In the genomic region with DNA sequence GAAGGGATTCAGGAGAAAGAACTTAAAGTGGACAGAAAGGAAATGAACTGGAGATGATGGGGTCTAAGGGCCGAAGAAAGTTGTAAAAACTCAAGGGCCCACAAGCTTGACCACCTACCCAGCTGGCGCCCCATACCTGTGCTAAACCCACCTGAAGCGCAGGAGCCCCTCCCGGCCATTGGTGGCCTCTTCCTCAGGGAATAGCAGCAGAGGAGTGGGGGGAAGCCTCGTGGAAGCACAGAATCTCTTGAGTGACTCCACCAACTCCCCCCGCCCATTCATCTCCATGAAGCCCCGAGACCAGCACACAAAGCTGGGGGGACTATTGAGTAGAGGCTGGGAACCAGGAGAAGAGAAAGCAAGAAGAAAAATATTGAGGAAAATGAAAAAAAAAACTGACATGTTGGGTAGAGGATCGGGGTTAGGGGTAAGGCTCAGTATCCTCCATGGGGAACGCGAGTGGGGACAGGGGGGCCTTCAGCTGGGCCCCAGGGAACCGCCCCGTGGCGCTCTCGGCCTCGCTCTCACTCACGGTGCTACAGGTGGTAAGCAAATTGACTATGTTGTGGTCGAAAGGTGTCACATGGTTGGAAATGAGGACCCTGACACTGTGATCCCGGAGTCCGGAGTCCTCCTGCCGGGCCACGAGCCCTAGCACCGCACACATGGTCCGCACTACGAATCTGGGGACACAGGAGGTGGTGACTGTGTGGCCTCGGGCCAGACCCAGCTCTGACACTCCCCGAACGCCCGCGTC, we compare ENCODE assay signal across 9 cellular contexts. TPM values are rescaled to one million over a fixed set of nuclear protein-coding genes. Genes with fewer than 3 reads are reported as not detected.
DNase-seq lines count a peak whose midpoint lies in the region; ATAC-seq and TF ChIP-seq lines count a peak whose summit lies in the region.
"Had no signal": no experiment of that assay in that cellular context is flagged by ENCODE, and none has a peak within 500 bp of the region (broad histone marks: within the 10 kb centered on the region; RNA-seq: fewer than 3 reads in every experiment).

No MANE protein-coding gene starts in this region.

- peak; percentile 8 for ATAC-seq in GM21529 (IDR thresholded peaks at IDR 0.05; ENCODE audit: unreplicated experiment)

- H3K27ac Mint-ChIP-seq in CD8-positive, alpha-beta memory T cell = peak overlapping the region; percentile 51 to 98 (median 95)

- peaks cover 28% of the 10 kb centered on the region for H3K4me1 ChIP-seq in CD8-positive, alpha-beta memory T cell (ENCODE audit: insufficient read depth, low read length)
- H3K4me1 ChIP-seq in Karpas-422 (ENCODE audit: low read length) = peaks cover 38% of the 10 kb centered on the region
- peaks cover 31% of the 10 kb centered on the region for H3K4me1 ChIP-seq in mucosa of stomach (ENCODE audit: control insufficient read depth, insufficient read depth, low read length)

- peaks cover 20% of the 10 kb centered on the region for H3K36me3 ChIP-seq in CD8-positive, alpha-beta memory T cell (ENCODE audit: insufficient read depth, low read length)
- H3K36me3 ChIP-seq in Karpas-422 (ENCODE audit: insufficient read depth, low read length) (peaks cover 31% of the 10 kb centered on the region), mucosa of stomach (ENCODE audit: control insufficient read depth, insufficient read depth, low read length) (peaks cover 16% of the 10 kb centered on the region)

- peak overlapping the region; percentile 86 for H3K27ac ChIP-seq in CD8-positive, alpha-beta memory T cell (ENCODE audit: low read depth, low read length)
- H3K27ac ChIP-seq in Karpas-422 (ENCODE audit: low read length) = peak overlapping the region; percentile 63

- H3K9ac ChIP-seq in Karpas-422 (ENCODE audit: low read length) = peak overlapping the region; percentile 84
- H3K9ac ChIP-seq in mucosa of stomach (ENCODE audit: low read length) = peak overlapping the region; percentile 94

- no peaks in the 10 kb centered on the region for H3K9me3 ChIP-seq in CD8-positive, alpha-beta memory T cell (ENCODE audit: low read length)
- H3K9me3 ChIP-seq in Karpas-422 (ENCODE audit: low read length) = no peaks in the 10 kb centered on the region
- H3K9me3 ChIP-seq in mucosa of stomach (ENCODE audit: control insufficient read depth, low read length) = no peaks in the 10 kb centered on the region

- DNase-seq in CD8-positive, alpha-beta memory T cell = no peak
- DNase-seq in Karpas-422 (peak; percentile 82), choroid plexus epithelial cell (ENCODE audit: low read depth) (no peak), COR-L47 (lab: John Stamatoyannopoulos, UW) (no peak), D341Med (ENCODE audit: low spot score) (no peak), C1 segment of cervical spinal cord (lab: John Stamatoyannopoulos, UW) (no peak)

- H3K27me3 ChIP-seq in CD8-positive, alpha-beta memory T cell (ENCODE audit: insufficient read depth, low read length, poor library complexity, severe bottlenecking) = no peaks in the 10 kb centered on the region
- H3K27me3 ChIP-seq in Karpas-422 (ENCODE audit: low read length) = no peaks in the 10 kb centered on the region
- H3K27me3 ChIP-seq in mucosa of stomach (ENCODE audit: control insufficient read depth, insufficient read depth, low read length) = no peaks in the 10 kb centered on the region

- H2AFZ ChIP-seq in Karpas-422 (ENCODE audit: low read length) = no peak overlapping the region

- H3K4me1 Mint-ChIP-seq in CD8-positive, alpha-beta memory T cell = peaks cover 32 to 44% (median 38%) of the 10 kb centered on the region in 3 donors

- H3K9me3 Mint-ChIP-seq in CD8-positive, alpha-beta memory T cell = no peaks in the 10 kb centered on the region

- H3K4me3 ChIP-seq in CD8-positive, alpha-beta memory T cell (ENCODE audit: low read length) = peak overlapping the region; percentile 94
- H3K4me3 ChIP-seq in Karpas-422 (ENCODE audit: low read length) (peak overlapping the region; percentile 91), choroid plexus epithelial cell (ENCODE audit: low read depth, low read length) (peak overlapping the region; percentile 97), mucosa of stomach (ENCODE audit: low read length) (peak overlapping the region; percentile 95)

- peaks cover 13% of the 10 kb centered on the region; the same call in 1 of the 2 replicates for H4K20me1 ChIP-seq in Karpas-422 (ENCODE audit: insufficient read depth, low read depth, low read length)

- peak overlapping the region; percentile 87 to 97 (median 95) for H3K4me3 Mint-ChIP-seq in CD8-positive, alpha-beta memory T cell

- H3K4me2 ChIP-seq in Karpas-422 (ENCODE audit: low read depth, low read length, poor library complexity, severe bottlenecking) = peak overlapping the region; percentile 92

- CTCF ChIA-PET in CD8-positive, alpha-beta memory T cell (lab: Charles Lee) = interaction anchor here (0.9 to 5.1 kb wide), 5 partner anchors 10 to 74 kb away, joined by 3 to 42 read pairs (median 4); partner anchors contain the start of genes CCDC142 and TTC31

- peaks cover 31% of the 10 kb centered on the region for H3K79me2 ChIP-seq in Karpas-422 (ENCODE audit: low read length)

- peaks cover 15 to 58% (median 17%) of the 10 kb centered on the region in 3 donors for H3K36me3 Mint-ChIP-seq in CD8-positive, alpha-beta memory T cell

- no peak for TF ChIP-seq CTCF in choroid plexus epithelial cell (conservative IDR thresholded peaks at IDR 0.05; ENCODE audit: low read depth, low read length)

- H3K27me3 Mint-ChIP-seq in CD8-positive, alpha-beta memory T cell = peaks cover 0 to 2% of the 10 kb centered on the region in 2 donors

- POLR2A ChIA-PET in CD8-positive, alpha-beta memory T cell (lab: Charles Lee) = interaction anchor here (0.6 to 1.9 kb wide), 8 partner anchors 16 to 350 kb away, joined by 3 to 12 read pairs (median 4); partner anchors contain the start of genes CCDC142, INO80B, MOB1A and PCGF1

- H3K9me2 ChIP-seq in Karpas-422 (replicated peaks; ENCODE audit: insufficient read depth, low read length) = no peaks in the 10 kb centered on the region

RNA-seq across cellular contexts. Expression of gene AUP1, which starts 0.7 kb away (rescaled TPM):
- 100 to 1,000 TPM; 219 to 225 TPM for total RNA-seq in CD8-positive, alpha-beta memory T cell
- polyA plus RNA-seq in CD8-positive, alpha-beta memory T cell = 95.8 TPM
- 216 and 273 TPM in 2 replicates for total RNA-seq in Karpas-422 (2014; rRNA removed; shearing (Covaris generic); ENCODE audit: low replicate concordance)

RNA-seq across cellular contexts. Expression of gene HTRA2, which starts 1.0 kb away (rescaled TPM):
- total RNA-seq in CD8-positive, alpha-beta memory T cell = 10 to 100 TPM; 81.0 to 82.1 TPM
- polyA plus RNA-seq in CD8-positive, alpha-beta memory T cell = 26.0 TPM
- total RNA-seq in Karpas-422 (2014; rRNA removed; shearing (Covaris generic); ENCODE audit: low replicate concordance) = 36.8 and 72.1 TPM in 2 replicates

RNA-seq across cellular contexts. Expression of gene DQX1, which starts 2.7 kb away (rescaled TPM):
- under 1 TPM; 0.51 to 0.83 TPM for total RNA-seq in CD8-positive, alpha-beta memory T cell
- not detected for polyA plus RNA-seq in CD8-positive, alpha-beta memory T cell
- total RNA-seq in Karpas-422 (2014; rRNA removed; shearing (Covaris generic); ENCODE audit: low replicate concordance) = 1.4 and 22.6 TPM in 2 replicates
- total RNA-seq: M059J had no signal

RNA-seq across cellular contexts. Expression of gene TLX2, which starts 14.5 kb away (rescaled TPM):
- under 1 TPM; 0.37 to 0.60 TPM for total RNA-seq in CD8-positive, alpha-beta memory T cell
- polyA plus RNA-seq in CD8-positive, alpha-beta memory T cell = not detected
- 0.25 and 2.5 TPM in 2 replicates for total RNA-seq in Karpas-422 (2014; rRNA removed; shearing (Covaris generic); ENCODE audit: low replicate concordance)

RNA-seq across cellular contexts. Expression of gene PCGF1, which starts 21.3 kb away (rescaled TPM):
- 10 to 100 TPM; 29.6 to 38.7 TPM for total RNA-seq in CD8-positive, alpha-beta memory T cell
- polyA plus RNA-seq in CD8-positive, alpha-beta memory T cell = 17.2 TPM
- total RNA-seq in Karpas-422 (2014; rRNA removed; shearing (Covaris generic); ENCODE audit: low replicate concordance) = 44.8 and 58.3 TPM in 2 replicates
